Comparison of ENCODE assay signal across 12 cellular contexts in genomic region chr18:12015697-12016062, GRCh38. TPM values are rescaled to one million over a fixed set of nuclear protein-coding genes. Genes with fewer than 3 reads are reported as not detected.
DNase-seq lines count a peak whose midpoint lies in the region; FAIRE-seq and TF ChIP-seq lines count a peak whose summit lies in the region.
"Had no signal": no experiment of that assay in that cellular context is flagged by ENCODE, and none has a peak within 500 bp of the region (broad histone marks: within the 10 kb centered on the region; RNA-seq: fewer than 3 reads in every experiment).

No MANE protein-coding gene starts in this region.

- H3K27me3 ChIP-seq in PC-9 (ENCODE audit: insufficient read depth, low read depth), result no peaks in the 10 kb centered on the region
- H3K27me3 ChIP-seq: BLaER1 had no signal

- H3K27ac ChIP-seq in PC-9, result peak overlapping the region; percentile 45
- H3K27ac ChIP-seq: BLaER1 had no signal

- peaks cover 55% of the 10 kb centered on the region for H3K4me1 Mint-ChIP-seq in nephron

- peak overlapping the region; percentile 43 to 97 (median 91) for H3K27ac Mint-ChIP-seq in nephron

- H3K9me2 ChIP-seq in PC-9 (ENCODE audit: insufficient read depth), result no peaks in the 10 kb centered on the region

- H2AFZ ChIP-seq in PC-9, result no peak overlapping the region

- DNase-seq in DMS79 (lab: John Stamatoyannopoulos, UW) (peak; percentile 91), PC-9 (peak in 1 of 2 experiments; percentile 71), fibroblast of the aortic adventitia (ENCODE audit: low read depth) (peak; percentile 7), GM19239 (ENCODE audit: insufficient read length, low spot score) (no peak), NCI-H146 (lab: John Stamatoyannopoulos, UW) (no peak), NCI-H1694 treated with DMSO at 0.1 percent for 48 hours (lab: John Stamatoyannopoulos, UW) (no peak)
- DNase-seq in activated naive CD4-positive, alpha-beta T cell treated with Interleukin-2 at 50 U/mL for 16 hours, result no peak
- DNase-seq: activated naive CD4-positive, alpha-beta T cell treated with anti-CD3 and anti-CD28 coated beads, Interleukin-2, amount 50 U/mL, for 16 hours; H7; NCI-H526 treated with DMSO at 0.1 percent for 48 hours had no signal

- peaks cover 26% of the 10 kb centered on the region for H3K36me3 Mint-ChIP-seq in nephron (ENCODE audit: low read depth)

- CTCF ChIA-PET in PC-9 (lab: Charles Lee), result no interaction called here

- POLR2A ChIA-PET in PC-9 (lab: Charles Lee; ENCODE audit: unreplicated experiment), result interaction anchor here (0.6 kb wide), 1 partner anchor 92 kb away, joined by 8 read pairs; no protein-coding TSS in a partner anchor

- H3K79me2 ChIP-seq in PC-9 (ENCODE audit: low read depth), result no peaks in the 10 kb centered on the region

- H3K4me2 ChIP-seq in PC-9, result peak overlapping the region; percentile 37
- H3K4me2 ChIP-seq: BLaER1 had no signal

- no TSS peak for BruUV-seq in PC-9 (replicated peaks; lab: Mats Ljungman, UMichigan)

- H3K4me3 Mint-ChIP-seq in nephron, result peak overlapping the region in 1 of 3 experiments; percentile 1

- H4K20me1 ChIP-seq in PC-9 (ENCODE audit: insufficient read depth), result no peaks in the 10 kb centered on the region

- intact Hi-C loops in PC-9 (cut with micrococcal nuclease; ENCODE audit: unreplicated experiment), result no loop called here

- peaks cover 11% of the 10 kb centered on the region for H3K27me3 Mint-ChIP-seq in nephron (ENCODE audit: low read depth)

- H3K4me3 ChIP-seq in PC-9, result no peak overlapping the region
- H3K4me3 ChIP-seq in fibroblast of the aortic adventitia (ENCODE audit: low read depth, low read length), result no peak overlapping the region
- H3K4me3 ChIP-seq: BLaER1 had no signal

- H3K4me1 ChIP-seq in PC-9 (replicated peaks; ENCODE audit: insufficient read depth), result peaks cover 16% of the 10 kb centered on the region

- no peaks in the 10 kb centered on the region for H3K9me3 ChIP-seq in PC-9 (ENCODE audit: insufficient read depth, low read depth)
- H3K9me3 ChIP-seq: BLaER1 had no signal

- H3K9me3 Mint-ChIP-seq in nephron, result no peaks in the 10 kb centered on the region

- TF ChIP-seq CTCF in PC-9 (conservative IDR thresholded peaks at IDR 0.05) (no peak), fibroblast of the aortic adventitia (IDR thresholded peaks at IDR 0.05; ENCODE audit: insufficient read depth, low read length) (no peak), nephron (IDR thresholded peaks at IDR 0.05; ENCODE audit: unreplicated experiment in 3 of 3) (no peak)

- peaks cover 10% of the 10 kb centered on the region; the same call in 1 of the 2 replicates for H3F3A ChIP-seq in PC-9 (ENCODE audit: insufficient read depth, low read depth)

- FAIRE-seq in GM19239 (lab: Jason Lieb, UNC), result no peak

- no peaks in the 10 kb centered on the region for H3K36me3 ChIP-seq in PC-9 (ENCODE audit: low read depth)

RNA-seq across cellular contexts. Expression of gene IMPA2, which starts 34.4 kb away (rescaled TPM):
- total RNA-seq in PC-9 (2021) (83.6 and 91.4 TPM in 2 replicates), fibroblast of the aortic adventitia (ENCODE audit: low replicate concordance) (6.9 and 14.1 TPM in 2 replicates)

Comparison
In these comparisons a context has a peak if more than half of its experiments do, and no peak if none do; other contexts are left out.
1. DNase-seq: peak in DMS79 (single experiment) and fibroblast of the aortic adventitia (single experiment); none in GM19239 (single experiment), activated naive CD4-positive, alpha-beta T cell treated with Interleukin-2 at 50 U/mL for 16 hours (single experiment), NCI-H146 (single experiment) and NCI-H1694 treated with DMSO at 0.1 percent for 48 hours (single experiment).